In genomic region chr1:5980314-5981008, GRCh38 we compare ENCODE assay signal across 8 cellular contexts. TPM values are rescaled to one million over a fixed set of nuclear protein-coding genes. Genes with fewer than 3 reads are reported as not detected.
DNase-seq lines count a peak whose midpoint lies in the region; ATAC-seq, FAIRE-seq and TF ChIP-seq lines count a peak whose summit lies in the region.

No MANE protein-coding gene starts in this region.

- no peak for TF ChIP-seq EP300 in A549 (IDR thresholded peaks at IDR 0.05)

- H3K27ac Mint-ChIP-seq in activated naive CD8-positive, alpha-beta T cell treated with anti-CD3 and anti-CD28 coated beads, Interleukin-2, amount 10 ng/mL, durations not matched to agents 7 days and 5 days: peak overlapping the region; percentile 42

- no peak for TF ChIP-seq RAD21 in A549 (conservative IDR thresholded peaks at IDR 0.05 in 1 of 2, IDR thresholded peaks at IDR 0.05 in 1 of 2)

- DNase-seq in A549 (ENCODE audit: low read depth in 1 of 2, low spot score in 1 of 2) (peak in 1 of 2 experiments; percentile 66), C1 segment of cervical spinal cord (lab: John Stamatoyannopoulos, UW) (no peak), small intestine (no peak), frontal cortex (ENCODE audit: low spot score in 2 of 2) (no peak)
- no peak for DNase-seq in activated naive CD8-positive, alpha-beta T cell treated with anti-CD3 and anti-CD28 coated beads, Interleukin-2, amount 10 ng/mL, durations not matched to agents 7 days and 5 days

- ATAC-seq in A549 (peak; percentile 65 to 81; a peak in 5 of 6 replicates), HG02870 (IDR thresholded peaks at IDR 0.05; ENCODE audit: unreplicated experiment) (no peak)
- ATAC-seq in activated naive CD8-positive, alpha-beta T cell treated with anti-CD3 and anti-CD28 coated beads, Interleukin-2, amount 10 ng/mL, durations not matched to agents 7 days and 5 days (ENCODE audit: low read depth): no peak

- H3K4me1 ChIP-seq in A549: peaks cover 17% of the 10 kb centered on the region; the same call in 2 of the 3 replicates
- H3K4me1 ChIP-seq in HEK293 (ENCODE audit: control insufficient read depth, insufficient read depth, low read length): no peaks in the 10 kb centered on the region; the same call in 1 of the 2 replicates
- H3K4me1 ChIP-seq in iPS-15b (ENCODE audit: control insufficient read depth, insufficient read depth, low read length): peaks cover 7% of the 10 kb centered on the region
- no peaks in the 10 kb centered on the region for H3K4me1 ChIP-seq in small intestine (ENCODE audit: control insufficient read depth in 2 of 2, insufficient read depth in 1 of 2, low read depth in 1 of 2, low read length in 1 of 2)

- no peaks in the 10 kb centered on the region for H3K27me3 Mint-ChIP-seq in activated naive CD8-positive, alpha-beta T cell treated with anti-CD3 and anti-CD28 coated beads, Interleukin-2, amount 10 ng/mL, durations not matched to agents 7 days and 5 days

- H3K4me1 Mint-ChIP-seq in activated naive CD8-positive, alpha-beta T cell treated with anti-CD3 and anti-CD28 coated beads, Interleukin-2, amount 10 ng/mL, durations not matched to agents 7 days and 5 days: peaks cover 10% of the 10 kb centered on the region

- WGBS in A549 (ENCODE audit: missing lambda C conversion rate): 61% methylated on average over 19 of the region's 20 CpGs
- 68 to 90% (median 82%) methylated on average over 19 to 20 of the region's 20 CpGs for WGBS in small intestine, 3 donors

- TF ChIP-seq POLR2A in A549 (IDR thresholded peaks at IDR 0.05; ENCODE audit: low read length): no peak

- no peak overlapping the region for H3K4me3 Mint-ChIP-seq in activated naive CD8-positive, alpha-beta T cell treated with anti-CD3 and anti-CD28 coated beads, Interleukin-2, amount 10 ng/mL, durations not matched to agents 7 days and 5 days

- 0 out of 3 replicates have a peak overlapping the region, but pooled peaks have one; percentile 19 for H3K4me2 ChIP-seq in A549

- TF ChIP-seq CTCF in A549 (IDR thresholded peaks at IDR 0.05) (no peak; the same call in 2 of the 3 replicates), HEK293 (tag by site-specific recombination; IDR thresholded peaks at IDR 0.05) (peak; percentile 58)

- no peak overlapping the region for H3K4me3 ChIP-seq in A549
- no peak overlapping the region for H3K4me3 ChIP-seq in HEK293 (ENCODE audit: low read depth, low read length)
- peak overlapping the region; percentile 16 for H3K4me3 ChIP-seq in iPS-15b (ENCODE audit: low read depth, low read length)
- H3K4me3 ChIP-seq in small intestine (ENCODE audit: low read depth in 1 of 2, low read length in 2 of 2): no peak overlapping the region

- peaks cover 1% of the 10 kb centered on the region for H3K9me3 Mint-ChIP-seq in activated naive CD8-positive, alpha-beta T cell treated with anti-CD3 and anti-CD28 coated beads, Interleukin-2, amount 10 ng/mL, durations not matched to agents 7 days and 5 days

- CTCF ChIA-PET in A549 (lab: Yijun Ruan, JAX): no interaction called here
- CTCF ChIA-PET in HEK293 (lab: Yijun Ruan, JAX): interaction anchor here (0.6 to 3.0 kb wide), 4 partner anchors 10 to 506 kb away, joined by 4 to 12 read pairs (median 6); no protein-coding TSS in a partner anchor

- POLR2A ChIA-PET in A549 (lab: Yijun Ruan, JAX): interaction anchor here (1.3 kb wide), 1 partner anchor 12 kb away, joined by 3 read pairs; no protein-coding TSS in a partner anchor
- POLR2A ChIA-PET in HEK293 (lab: Yijun Ruan, JAX): interaction anchor here (0.6 to 1.5 kb wide), 2 partner anchors 12 to 72 kb away, joined by 3 to 9 read pairs; partner anchors contain the start of gene NPHP4
- POLR2A ChIA-PET in activated naive CD8-positive, alpha-beta T cell treated with anti-CD3 and anti-CD28 coated beads, Interleukin-2, amount 10 ng/mL, durations not matched to agents 7 days and 5 days (lab: Charles Lee): interaction anchor here (1.0 kb wide), 1 partner anchor 45 kb away, joined by 3 read pairs; no protein-coding TSS in a partner anchor

- FAIRE-seq in A549 (lab: Jason Lieb, UNC): no peak
- FAIRE-seq in small intestine (lab: Jason Lieb, UNC): no peak
- no peak for FAIRE-seq in frontal cortex (lab: Jason Lieb, UNC)

- H3K27ac ChIP-seq in A549: no peak overlapping the region
- H3K27ac ChIP-seq in HEK293 (ENCODE audit: extremely low read depth, low read depth, low read length): no peak overlapping the region
- no peak overlapping the region for H3K27ac ChIP-seq in small intestine (ENCODE audit: low read depth in 1 of 2, low read length in 1 of 2)

- H3K9ac ChIP-seq in iPS-15b (ENCODE audit: low read depth, low read length): peak overlapping the region; percentile 70

- peaks cover 0 to 63% of the 10 kb centered on the region in 2 experiments; a peak in 1 of 3 replicates for H3K36me3 ChIP-seq in HEK293 (ENCODE audit: control insufficient read depth in 2 of 2, insufficient read depth in 1 of 2, low read length in 2 of 2)
- peaks cover 8% of the 10 kb centered on the region for H3K36me3 ChIP-seq in iPS-15b (ENCODE audit: control insufficient read depth, insufficient read depth, low read length)
- peaks cover 0 to 2% of the 10 kb centered on the region in 2 donors for H3K36me3 ChIP-seq in small intestine (ENCODE audit: control insufficient read depth in 2 of 2, insufficient read depth in 2 of 2, low read length in 2 of 2)

- H3K36me3 Mint-ChIP-seq in activated naive CD8-positive, alpha-beta T cell treated with anti-CD3 and anti-CD28 coated beads, Interleukin-2, amount 10 ng/mL, durations not matched to agents 7 days and 5 days: peaks cover 19% of the 10 kb centered on the region

- H3K9me3 ChIP-seq in A549 (no peaks in the 10 kb centered on the region), HEK293 (ENCODE audit: control insufficient read depth, insufficient read depth, low read depth, low read length) (no peaks in the 10 kb centered on the region), iPS-15b (ENCODE audit: control insufficient read depth, insufficient read depth, low read length) (no peaks in the 10 kb centered on the region), small intestine (ENCODE audit: control insufficient read depth, low read depth) (no peaks in the 10 kb centered on the region)

- no peaks in the 10 kb centered on the region for H3K27me3 ChIP-seq in iPS-15b (ENCODE audit: control insufficient read depth, insufficient read depth, low read length)
- no peaks in the 10 kb centered on the region for H3K27me3 ChIP-seq in small intestine (ENCODE audit: control insufficient read depth in 2 of 2, insufficient read depth in 2 of 2, low read length in 2 of 2)

TF ChIP-seq in A549, 52 proteins besides CTCF, POLR2A, EP300 and RAD21 (continues in another document):
- TF ChIP-seq HMGXB4 (CRISPR knock-in tag; IDR thresholded peaks at IDR 0.05; ENCODE audit: borderline replicate concordance) (no peak), NR3C1 (IDR thresholded peaks at IDR 0.05) (no peak), CBX2 (IDR thresholded peaks at IDR 0.05; ENCODE audit: borderline replicate concordance, low read depth) (no peak), HOXB5 (CRISPR knock-in tag; IDR thresholded peaks at IDR 0.05) (no peak), CHD4 (IDR thresholded peaks at IDR 0.05; ENCODE audit: borderline replicate concordance) (no peak), PHF8 (IDR thresholded peaks at IDR 0.05; ENCODE audit: borderline replicate concordance, low read depth) (no peak), ESRRA (IDR thresholded peaks at IDR 0.05; ENCODE audit: borderline replicate concordance, low read length) (no peak)

TF ChIP-seq in HEK293, 187 proteins besides CTCF, POLR2A, EP300 and RAD21 (continues in another document):
- TF ChIP-seq SP2 (tag by site-specific recombination; IDR thresholded peaks at IDR 0.05) (peak; percentile 88), ZFHX2 (tag by site-specific recombination; conservative IDR thresholded peaks at IDR 0.05) (peak; percentile 47; the same call in 1 of the 2 replicates), GLIS2 (tag by site-specific recombination; IDR thresholded peaks at IDR 0.05) (peak; percentile 46)

RNA-seq across cellular contexts. Expression of gene NPHP4, which starts 11.8 kb away (rescaled TPM):
- polyA plus RNA-seq in A549 (2011; rRNA removed) (2.9 and 3.7 TPM in 2 replicates), A549 (2017; fragmentation: RNase III; extraction: RNeasy Plus Mini Kit Qiagen cat#74134 plus additional on column Dnase treatment) (4.8 to 5.5 TPM (median 5.1 TPM) in 3 replicates), small intestine (1 to 10 TPM; 1.4 to 4.0 (median 1.6) TPM)
- 6.1 and 7.6 TPM in 2 replicates for polyA plus RNA-seq in A549 (2012; cell fraction: cytosol; rRNA removed)
- polyA plus RNA-seq in A549 (2012; cell fraction: nucleus; rRNA removed): 31.0 and 35.1 TPM in 2 replicates
- polyA minus RNA-seq in A549 (2011; rRNA and poly(A)+ RNA removed): 8.3 and 9.1 TPM in 2 replicates
- 10 to 100 TPM; 16.4 to 17.5 TPM for total RNA-seq in activated naive CD8-positive, alpha-beta T cell treated with anti-CD3 and anti-CD28 coated beads, Interleukin-2, amount 10 ng/mL, durations not matched to agents 7 days and 5 days
- 8.2 TPM for total RNA-seq in frontal cortex

Comparison
In these comparisons a context has a peak if more than half of its experiments do, and no peak if none do; other contexts are left out.
1. ATAC-seq: peak in A549 (2 of 2); none in activated naive CD8-positive, alpha-beta T cell treated with anti-CD3 and anti-CD28 coated beads, Interleukin-2, amount 10 ng/mL, durations not matched to agents 7 days and 5 days (single experiment) and HG02870 (single experiment).
2. Of the 5 proteins assayed by ChIP-seq in both HEK293 and A549: peak only in HEK293: CTCF; only in A549: none; in both: none; in neither: 4.